8 cellular contexts compared by ENCODE assay signal in the genomic region with DNA sequence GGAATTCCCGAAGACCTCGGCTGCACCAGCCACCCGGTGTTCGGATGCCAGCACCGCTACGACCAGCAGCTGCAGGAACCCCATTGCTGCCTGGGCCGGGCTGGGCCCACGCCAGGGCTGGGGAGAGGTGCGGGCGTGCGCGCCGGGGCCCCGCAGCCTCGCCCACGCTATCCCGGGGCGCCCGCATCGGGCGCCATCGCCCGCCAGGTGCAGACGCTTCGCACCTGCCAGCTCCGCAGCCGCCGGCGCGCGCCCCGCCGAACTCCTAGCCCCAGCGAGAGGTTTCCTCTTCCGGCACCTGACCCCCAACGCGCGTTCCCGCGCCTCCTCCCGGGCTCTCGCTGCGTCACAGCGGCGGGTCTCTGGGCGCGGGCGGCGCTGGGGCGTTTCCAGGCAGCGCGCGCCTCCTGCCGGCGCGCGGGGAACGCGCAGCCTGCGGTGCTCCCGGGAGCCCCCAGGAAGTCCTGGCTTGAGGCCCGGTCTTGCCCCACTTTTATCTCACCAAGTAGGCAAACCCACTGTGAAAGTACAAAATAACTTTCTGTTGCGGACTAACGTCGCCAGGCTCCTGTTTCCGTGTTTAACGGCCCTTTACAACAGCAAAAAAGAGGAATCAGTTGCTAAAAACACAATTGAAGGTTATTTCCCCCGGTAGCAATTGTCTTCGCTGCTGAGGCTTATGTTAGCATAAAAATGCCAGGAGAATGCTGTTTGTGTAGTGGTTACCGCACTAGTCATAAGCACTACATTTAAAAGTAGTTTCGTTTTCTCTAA. TPM values are rescaled to one million over a fixed set of nuclear protein-coding genes. Genes with fewer than 3 reads are reported as not detected.
DNase-seq lines count a peak whose midpoint lies in the region; ATAC-seq and TF ChIP-seq lines count a peak whose summit lies in the region.

A gene with protein sequence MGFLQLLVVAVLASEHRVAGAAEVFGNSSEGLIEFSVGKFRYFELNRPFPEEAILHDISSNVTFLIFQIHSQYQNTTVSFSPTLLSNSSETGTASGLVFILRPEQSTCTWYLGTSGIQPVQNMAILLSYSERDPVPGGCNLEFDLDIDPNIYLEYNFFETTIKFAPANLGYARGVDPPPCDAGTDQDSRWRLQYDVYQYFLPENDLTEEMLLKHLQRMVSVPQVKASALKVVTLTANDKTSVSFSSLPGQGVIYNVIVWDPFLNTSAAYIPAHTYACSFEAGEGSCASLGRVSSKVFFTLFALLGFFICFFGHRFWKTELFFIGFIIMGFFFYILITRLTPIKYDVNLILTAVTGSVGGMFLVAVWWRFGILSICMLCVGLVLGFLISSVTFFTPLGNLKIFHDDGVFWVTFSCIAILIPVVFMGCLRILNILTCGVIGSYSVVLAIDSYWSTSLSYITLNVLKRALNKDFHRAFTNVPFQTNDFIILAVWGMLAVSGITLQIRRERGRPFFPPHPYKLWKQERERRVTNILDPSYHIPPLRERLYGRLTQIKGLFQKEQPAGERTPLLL (minus strand): TSS at position 300 of the 774 bp plus-strand sequence. CDS start 216 bp downstream, at position 84.

- peak within 1 kb of the TSS; percentile 87 for H3K4me3 ChIP-seq in GM23338

- H3K36me3 ChIP-seq in GM23338 (ENCODE audit: insufficient read depth), result no peaks in the 10 kb centered on the region

- peak; percentile 86 for TF ChIP-seq CTCF in GM23338 (conservative IDR thresholded peaks at IDR 0.05; ENCODE audit: low read depth in 2 of 2)

- no peaks in the 10 kb centered on the region; the same call in 2 of the 3 replicates for H3K36me3 Mint-ChIP-seq in GM23338 (ENCODE audit: low read depth)
- H3K36me3 Mint-ChIP-seq in naive B cell, result no peaks in the 10 kb centered on the region
- peaks cover 8% of the 10 kb centered on the region for H3K36me3 Mint-ChIP-seq in stimulated activated memory B cell treated with anti-CD40 and anti-IgM and Interleukin-4, amounts not matched to agents 10 μg/mL and 1 μg/mL and 100 μg/mL, for 72 hours

- peak within 1 kb of the TSS; percentile 84 for H3K27ac Mint-ChIP-seq in GM23338
- peak within 1 kb of the TSS; percentile 96 to 98 (median 97) for H3K27ac Mint-ChIP-seq in naive B cell
- peak within 1 kb of the TSS; percentile 72 for H3K27ac Mint-ChIP-seq in stimulated activated memory B cell treated with anti-CD40 and anti-IgM and Interleukin-4, amounts not matched to agents 10 μg/mL and 1 μg/mL and 100 μg/mL, for 72 hours

- H3K9me3 Mint-ChIP-seq in GM23338 (no peaks in the 10 kb centered on the region), naive B cell (peaks cover 0 to 2% (median 0%) of the 10 kb centered on the region in 7 donors)
- H3K9me3 Mint-ChIP-seq in stimulated activated memory B cell treated with anti-CD40 and anti-IgM and Interleukin-4, amounts not matched to agents 10 μg/mL and 1 μg/mL and 100 μg/mL, for 72 hours, result no peaks in the 10 kb centered on the region

- peaks cover 7% of the 10 kb centered on the region for H3F3A ChIP-seq in GM23338 (replicated peaks; ENCODE audit: low read depth)

- no peaks in the 10 kb centered on the region for H4K20me1 ChIP-seq in GM23338 (replicated peaks; ENCODE audit: insufficient read depth)

- H3K27me3 ChIP-seq in GM23338 (ENCODE audit: insufficient read depth), result no peaks in the 10 kb centered on the region

- H3K4me1 ChIP-seq in GM23338 (ENCODE audit: insufficient read depth), result peaks cover 35% of the 10 kb centered on the region

- peak within 1 kb of the TSS; percentile 95 for H2AFZ ChIP-seq in GM23338

- H3K4me2 ChIP-seq in GM23338, result peak within 1 kb of the TSS; percentile 91

- H3K4me3 Mint-ChIP-seq in GM23338 (peak within 1 kb of the TSS; percentile 94), naive B cell (peak within 1 kb of the TSS; percentile 84 to 96 (median 94))
- H3K4me3 Mint-ChIP-seq in stimulated activated memory B cell treated with anti-CD40 and anti-IgM and Interleukin-4, amounts not matched to agents 10 μg/mL and 1 μg/mL and 100 μg/mL, for 72 hours, result peak within 1 kb of the TSS; percentile 83

- DNase-seq in EH (ENCODE audit: low read depth) (peak; percentile 85), GM23338 (ENCODE audit: low spot score) (peak; percentile 97), Kasumi-1 (lab: John Stamatoyannopoulos, UW) (peak; percentile 95 to 97), RKO (ENCODE audit: low spot score) (peak; percentile 91), activated T-helper 1 cell treated with Interleukin-2 at 50 U/mL for 16 hours (ENCODE audit: low read depth) (peak; percentile 97), fibroblast of gingiva (ENCODE audit: low read depth) (peak; percentile 82), naive B cell (peak; percentile 97)

- ATAC-seq in GM23338 (peak; percentile 90), naive B cell (ENCODE audit: low read depth in 2 of 2) (peak; percentile 79 to 81)
- ATAC-seq in stimulated activated memory B cell treated with anti-CD40 and anti-IgM and Interleukin-4, amounts not matched to agents 10 μg/mL and 1 μg/mL and 100 μg/mL, for 72 hours, result peak; percentile 99

- H3K27ac ChIP-seq in GM23338 (ENCODE audit: low read depth), result peak within 1 kb of the TSS; percentile 70

- H3K27me3 Mint-ChIP-seq in GM23338 (ENCODE audit: insufficient read depth, low read depth, poor library complexity), result peaks cover 2% of the 10 kb centered on the region
- no peaks in the 10 kb centered on the region for H3K27me3 Mint-ChIP-seq in naive B cell
- H3K27me3 Mint-ChIP-seq in stimulated activated memory B cell treated with anti-CD40 and anti-IgM and Interleukin-4, amounts not matched to agents 10 μg/mL and 1 μg/mL and 100 μg/mL, for 72 hours, result no peaks in the 10 kb centered on the region

- peaks cover 44% of the 10 kb centered on the region for H3K79me2 ChIP-seq in GM23338 (replicated peaks; ENCODE audit: insufficient read depth)

- H3K9me2 ChIP-seq in GM23338 (ENCODE audit: insufficient read depth), result no peaks in the 10 kb centered on the region

- H3K4me1 Mint-ChIP-seq in GM23338 (peaks cover 42% of the 10 kb centered on the region), naive B cell (peaks cover 20 to 54% (median 36%) of the 10 kb centered on the region in 3 donors)
- peaks cover 34% of the 10 kb centered on the region for H3K4me1 Mint-ChIP-seq in stimulated activated memory B cell treated with anti-CD40 and anti-IgM and Interleukin-4, amounts not matched to agents 10 μg/mL and 1 μg/mL and 100 μg/mL, for 72 hours

TF ChIP-seq in GM23338, 12 proteins besides CTCF, POLR2A, EP300 and RAD21:
- TF ChIP-seq POLR2AphosphoS5 (IDR thresholded peaks at IDR 0.05; ENCODE audit: low read depth), result peak; percentile 47
- TF ChIP-seq CREB1 (CRISPR knock-in tag; IDR thresholded peaks at IDR 0.05; ENCODE audit: low read depth), result peak; percentile 84
- TF ChIP-seq REST (IDR thresholded peaks at IDR 0.05; ENCODE audit: unreplicated experiment), result no peak

RNA-seq across cellular contexts. Expression of the gene that starts here (rescaled TPM):
- total RNA-seq in GM23338 (2014; rRNA removed; shearing (Covaris generic)), result 95.7 and 121 TPM in 2 replicates
- polyA plus RNA-seq in GM23338 (2016; fragmentation: Nextera tagmentation; extraction: Ambion mirVana), result 23.3 and 30.3 TPM in 2 replicates
- polyA plus RNA-seq in naive B cell (ENCODE audit: low read depth in 6 of 6), result 10 to 100 TPM; 41.7 to 94.0 (median 56.9) TPM

Comparison
In these comparisons a context has a peak if more than half of its experiments do, and no peak if none do; other contexts are left out.
1. Peak in every context shown above with its lines: DNase-seq, ATAC-seq, H3K4me3 ChIP-seq and H3K27ac ChIP-seq.